ENCODE assay signal across 8 cellular contexts in the genomic region with DNA sequence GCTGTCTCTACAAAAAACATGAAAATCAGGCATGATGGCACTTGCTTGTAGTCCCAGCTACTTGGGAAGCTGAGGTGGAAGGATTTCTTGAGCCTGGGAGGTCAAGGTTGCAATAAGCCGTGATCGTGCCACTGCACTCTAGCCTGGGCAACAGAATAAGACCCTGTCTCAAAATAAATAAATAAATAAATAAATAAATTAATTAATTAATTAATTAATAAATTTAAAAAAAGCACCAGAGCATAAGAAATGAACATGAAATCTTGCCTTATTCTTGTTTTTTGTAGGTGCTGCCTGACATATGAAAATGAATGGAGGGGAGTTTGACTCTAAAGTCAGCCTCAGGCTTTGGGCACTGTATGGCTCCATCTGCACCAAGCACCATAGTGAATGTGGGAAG.
"Had no signal": no experiment of that assay in that cellular context is flagged by ENCODE, and none has a peak within 500 bp of the region (broad histone marks: within the 10 kb centered on the region; RNA-seq: fewer than 3 reads in every experiment).

No MANE protein-coding gene starts in this region.

- H3K4me3 Mint-ChIP-seq: IgD-negative memory B cell had no signal

- ATAC-seq: HepG2, K562 had no signal

- H3K27ac Mint-ChIP-seq: IgD-negative memory B cell had no signal

- H3K36me3 Mint-ChIP-seq: IgD-negative memory B cell had no signal

- H3K4me3 ChIP-seq: K562 had no signal

- DNase-seq: IMR-90, KBM-7, KG1 had no signal

- H3K27ac ChIP-seq: HL-60 had no signal

- FAIRE-seq: HepG2, HTR-8/SVneo, K562 had no signal
